8 cellular contexts compared by ENCODE assay signal in genomic region chr17:63827002-63827800, GRCh38.
DNase-seq lines count a peak whose midpoint lies in the region; ATAC-seq and TF ChIP-seq lines count a peak whose summit lies in the region.

A gene with protein sequence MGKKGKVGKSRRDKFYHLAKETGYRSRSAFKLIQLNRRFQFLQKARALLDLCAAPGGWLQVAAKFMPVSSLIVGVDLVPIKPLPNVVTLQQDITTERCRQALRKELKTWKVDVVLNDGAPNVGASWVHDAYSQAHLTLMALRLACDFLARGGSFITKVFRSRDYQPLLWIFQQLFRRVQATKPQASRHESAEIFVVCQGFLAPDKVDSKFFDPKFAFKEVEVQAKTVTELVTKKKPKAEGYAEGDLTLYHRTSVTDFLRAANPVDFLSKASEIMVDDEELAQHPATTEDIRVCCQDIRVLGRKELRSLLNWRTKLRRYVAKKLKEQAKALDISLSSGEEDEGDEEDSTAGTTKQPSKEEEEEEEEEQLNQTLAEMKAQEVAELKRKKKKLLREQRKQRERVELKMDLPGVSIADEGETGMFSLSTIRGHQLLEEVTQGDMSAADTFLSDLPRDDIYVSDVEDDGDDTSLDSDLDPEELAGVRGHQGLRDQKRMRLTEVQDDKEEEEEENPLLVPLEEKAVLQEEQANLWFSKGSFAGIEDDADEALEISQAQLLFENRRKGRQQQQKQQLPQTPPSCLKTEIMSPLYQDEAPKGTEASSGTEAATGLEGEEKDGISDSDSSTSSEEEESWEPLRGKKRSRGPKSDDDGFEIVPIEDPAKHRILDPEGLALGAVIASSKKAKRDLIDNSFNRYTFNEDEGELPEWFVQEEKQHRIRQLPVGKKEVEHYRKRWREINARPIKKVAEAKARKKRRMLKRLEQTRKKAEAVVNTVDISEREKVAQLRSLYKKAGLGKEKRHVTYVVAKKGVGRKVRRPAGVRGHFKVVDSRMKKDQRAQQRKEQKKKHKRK (minus strand): TSS chr17:63827663. CDS start chr17:63826902, 761 bp downstream.
PSMC5 (plus strand) TSS chr17:63827431; CDS start chr17:63827491, 60 bp downstream.

- H3K9me3 ChIP-seq in mucosa of rectum (ENCODE audit: control insufficient read depth in 2 of 2, low read length in 2 of 2), result no peaks in the 10 kb centered on the region

- peaks cover 18 to 22% of the 10 kb centered on the region in 2 donors for H3K4me1 ChIP-seq in mucosa of rectum (ENCODE audit: control insufficient read depth in 2 of 2, insufficient read depth in 2 of 2, low read length in 2 of 2)

- TF ChIP-seq RAD21 in Ishikawa (IDR thresholded peaks at IDR 0.05; ENCODE audit: low read depth), result no peak

- peak; percentile 89 for TF ChIP-seq POLR2A in erythroblast (IDR thresholded peaks at IDR 0.05; ENCODE audit: low read length)

- peak within 1 kb of the TSS; percentile 88 to 92 for H3K27ac ChIP-seq in mucosa of rectum (ENCODE audit: low read depth in 2 of 2, low read length in 2 of 2)

- TF ChIP-seq EP300 in Ishikawa (IDR thresholded peaks at IDR 0.05; ENCODE audit: borderline replicate concordance), result no peak

- peaks cover 56 to 64% of the 10 kb centered on the region in 2 donors for H3K36me3 ChIP-seq in mucosa of rectum (ENCODE audit: control insufficient read depth in 2 of 2, insufficient read depth in 2 of 2, low read length in 2 of 2)

- H3K9ac ChIP-seq in mucosa of rectum (ENCODE audit: low read depth in 1 of 2, low read length in 2 of 2), result peak within 1 kb of the TSS; percentile 82 to 90

- H3K4me3 ChIP-seq in mucosa of rectum (ENCODE audit: low read length in 2 of 2), result peak within 1 kb of the TSS; percentile 91 to 98

- no peaks in the 10 kb centered on the region for H3K27me3 ChIP-seq in mucosa of rectum (ENCODE audit: control insufficient read depth in 2 of 2, insufficient read depth in 2 of 2, low read length in 2 of 2)

- peak; percentile 95 for DNase-seq in DMS53 (lab: John Stamatoyannopoulos, UW)
- peak; percentile 63 for DNase-seq in OCI-M2 (lab: John Stamatoyannopoulos, UW; ENCODE audit: unreplicated experiment)
- DNase-seq in activated T-cell treated with anti-CD3 and anti-CD28 coated beads for 48 hours (ENCODE audit: low read depth), result peak; percentile 90
- DNase-seq in erythroblast (lab: John Stamatoyannopoulos, UW), result peak; percentile 96
- peak; percentile 95 for DNase-seq in stimulated activated CD8-positive, alpha-beta memory T cell treated with anti-CD3 and anti-CD28 coated beads, Interleukin-4, amount 100 ng/mL, for 48 hours

- ATAC-seq in GM21576 (IDR thresholded peaks at IDR 0.05; ENCODE audit: unreplicated experiment), result peak; percentile 84

TF ChIP-seq in Ishikawa, 13 proteins besides CTCF, POLR2A, EP300 and RAD21:
- TF ChIP-seq CREB1 (IDR thresholded peaks at IDR 0.05; ENCODE audit: low read depth) (peak; percentile 61; the same call in 1 of the 2 replicates), TCF12 (IDR thresholded peaks at IDR 0.05; ENCODE audit: low read depth) (no peak), MAX (IDR thresholded peaks at IDR 0.05) (peak; percentile 82), FOXM1 (IDR thresholded peaks at IDR 0.05; ENCODE audit: borderline replicate concordance, low read depth) (no peak), EGR1 (IDR thresholded peaks at IDR 0.05) (peak; percentile 91), TEAD4 (IDR thresholded peaks at IDR 0.05) (peak; percentile 80), NFIC (IDR thresholded peaks at IDR 0.05) (0 out of 2 replicates have a peak, but pooled peaks have one; percentile 8), YY1 (IDR thresholded peaks at IDR 0.05; ENCODE audit: low read depth) (peak; percentile 99), ZBTB7A (IDR thresholded peaks at IDR 0.05; ENCODE audit: low read depth) (0 out of 2 replicates have a peak, but pooled peaks have one; percentile 8), CEBPB (IDR thresholded peaks at IDR 0.05) (no peak), REST (IDR thresholded peaks at IDR 0.05; ENCODE audit: low read depth) (no peak), TAF1 (IDR thresholded peaks at IDR 0.05; ENCODE audit: low read depth) (peak; percentile 84)
- TF ChIP-seq, protein P1, sequence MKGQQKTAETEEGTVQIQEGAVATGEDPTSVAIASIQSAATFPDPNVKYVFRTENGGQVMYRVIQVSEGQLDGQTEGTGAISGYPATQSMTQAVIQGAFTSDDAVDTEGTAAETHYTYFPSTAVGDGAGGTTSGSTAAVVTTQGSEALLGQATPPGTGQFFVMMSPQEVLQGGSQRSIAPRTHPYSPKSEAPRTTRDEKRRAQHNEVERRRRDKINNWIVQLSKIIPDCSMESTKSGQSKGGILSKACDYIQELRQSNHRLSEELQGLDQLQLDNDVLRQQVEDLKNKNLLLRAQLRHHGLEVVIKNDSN (IDR thresholded peaks at IDR 0.05), result no peak

Comparison
In these comparisons a context has a peak if more than half of its experiments do, and no peak if none do; other contexts are left out.
1. Peak in every context shown above with its lines: DNase-seq, ATAC-seq, H3K4me3 ChIP-seq and H3K27ac ChIP-seq.